Comparison of ENCODE assay signal across 6 cellular contexts in genomic region chr7:26135551-26135950, GRCh38.
"Had no signal": no experiment of that assay in that cellular context is flagged by ENCODE, and none has a peak within 500 bp of the region (broad histone marks: within the 10 kb centered on the region; RNA-seq: fewer than 3 reads in every experiment).

No MANE protein-coding gene starts in this region.

- DNase-seq: IMR-90, KG1 had no signal

- H3K4me3 ChIP-seq: K562 had no signal

- H3K9ac ChIP-seq: KMS-11 had no signal

- ATAC-seq: HepG2, K562 had no signal

- H3K27ac ChIP-seq: HL-60, KMS-11 had no signal

- H3K4me2 ChIP-seq: KMS-11 had no signal
